39 cellular contexts compared by ENCODE assay signal in the genomic region with DNA sequence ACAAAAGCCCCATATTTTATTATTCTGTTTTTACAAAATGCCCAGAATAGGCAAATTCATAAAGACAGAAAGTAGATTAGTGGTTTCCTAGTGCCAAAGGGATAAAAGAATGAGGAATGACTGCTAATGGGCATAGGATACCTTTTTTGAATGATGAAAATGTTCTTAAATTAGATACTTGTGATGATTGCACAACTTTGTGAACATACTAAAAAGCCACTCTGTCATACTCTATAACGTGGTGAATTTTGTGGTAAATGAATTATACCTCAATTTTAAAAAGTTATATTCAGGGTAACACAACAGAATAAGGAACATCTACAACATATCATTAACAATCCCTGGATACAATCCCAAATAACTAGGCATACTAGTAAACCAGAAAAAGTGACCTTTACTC. TPM values are rescaled to one million over a fixed set of nuclear protein-coding genes. Genes with fewer than 3 reads are reported as not detected.
"Had no signal": no experiment of that assay in that cellular context is flagged by ENCODE, and none has a peak within 500 bp of the region (broad histone marks: within the 10 kb centered on the region; RNA-seq: fewer than 3 reads in every experiment).

No MANE protein-coding gene starts in this region.

- H3K4me3 Mint-ChIP-seq: activated naive CD4-positive, alpha-beta T cell treated with anti-CD3 and anti-CD28 coated beads for 36 hours; activated naive CD4-positive, alpha-beta T cell treated with anti-CD3 and anti-CD28 coated beads, Interleukin-2, amount 10 ng/mL, durations not matched to agents 7 days and 5 days; activated naive CD4-positive, alpha-beta T cell treated with anti-CD3 and anti-CD28 coated beads, Interleukin-2, amount 50 U/mL, for 24 hours; activated naive CD8-positive, alpha-beta T cell; activated naive CD8-positive, alpha-beta T cell treated with anti-CD3 and anti-CD28 coated beads for 36 hours; activated naive CD8-positive, alpha-beta T cell treated with anti-CD3 and anti-CD28 coated beads, Interleukin-2, amount 10 ng/mL, durations not matched to agents 7 days and 5 days; activated naive CD8-positive, alpha-beta T cell treated with anti-CD3 and anti-CD28 coated beads, Interleukin-2, amount 50 U/mL, for 24 hours; activated T-cell treated with anti-CD3 and anti-CD28 coated beads, Interleukin-2, amount 50 U/mL, for 24 hours; activated T-cell treated with anti-CD3 and anti-CD28 coated beads, Interleukin-2, amount 50 U/mL, for 4 hours; activated T-cell treated with anti-CD3 and anti-CD28 coated beads, Interleukin-2, amount 50 U/mL, for 72 hours; activated T-helper 1 cell treated with anti-CD3 and anti-CD28 coated beads, Interleukin-12 subunit alpha, Interleukin-12 subunit beta, Interleukin-2, Interleukin-4 antibody, amounts not matched to agents 30 ng/mL and 10 ng/mL and 1 ng/mL, durations not matched to agents 14 hours and 24 hours and 36 hours; activated T-helper 17 cell treated with anti-CD3 and anti-CD28 coated beads, Interleukin-2, amount 50 U/mL, for 72 hours; brain; central memory CD8-positive, alpha-beta T cell had no signal

- ATAC-seq: activated naive CD4-positive, alpha-beta T cell treated with anti-CD3 and anti-CD28 coated beads, Interleukin-2, amount 50 U/mL, for 72 hours; activated naive CD8-positive, alpha-beta T cell treated with anti-CD3 and anti-CD28 coated beads, Interleukin-2, amount 50 U/mL, for 24 hours; activated T-cell treated with anti-CD3 and anti-CD28 coated beads, Interleukin-2, amount 50 U/mL, for 4 hours; activated T-cell treated with anti-CD3 and anti-CD28 coated beads, Interleukin-2, amount 50 U/mL, for 72 hours; activated T-helper 17 cell treated with anti-CD3 and anti-CD28 coated beads, Interleukin-2, amount 50 U/mL, for 72 hours; body of pancreas had no signal

- H3K27ac Mint-ChIP-seq: activated naive CD4-positive, alpha-beta T cell treated with anti-CD3 and anti-CD28 coated beads for 36 hours; activated naive CD4-positive, alpha-beta T cell treated with anti-CD3 and anti-CD28 coated beads, Interleukin-2, amount 10 ng/mL, durations not matched to agents 7 days and 5 days; activated naive CD4-positive, alpha-beta T cell treated with anti-CD3 and anti-CD28 coated beads, Interleukin-2, amount 50 U/mL, for 24 hours; activated naive CD4-positive, alpha-beta T cell treated with anti-CD3 and anti-CD28 coated beads, Interleukin-2, amount 50 U/mL, for 72 hours; activated naive CD8-positive, alpha-beta T cell; activated naive CD8-positive, alpha-beta T cell treated with anti-CD3 and anti-CD28 coated beads for 36 hours; activated naive CD8-positive, alpha-beta T cell treated with anti-CD3 and anti-CD28 coated beads, Interleukin-2, amount 10 ng/mL, durations not matched to agents 7 days and 5 days; activated naive CD8-positive, alpha-beta T cell treated with anti-CD3 and anti-CD28 coated beads, Interleukin-2, amount 50 U/mL, for 24 hours; activated T-cell treated with anti-CD3 and anti-CD28 coated beads, Interleukin-2, amount 50 U/mL, for 24 hours; activated T-cell treated with anti-CD3 and anti-CD28 coated beads, Interleukin-2, amount 50 U/mL, for 72 hours; activated T-helper 1 cell treated with anti-CD3 and anti-CD28 coated beads, Interleukin-12 subunit alpha, Interleukin-12 subunit beta, Interleukin-2, Interleukin-4 antibody, amounts not matched to agents 30 ng/mL and 10 ng/mL and 1 ng/mL, durations not matched to agents 14 hours and 24 hours and 36 hours; activated T-helper 17 cell treated with anti-CD3 and anti-CD28 coated beads, Interleukin-2, amount 50 U/mL, for 72 hours; activated T-helper 2 cell treated with anti-CD3 and anti-CD28 coated beads, Interferon-gamma antibody, Interleukin-2, Interleukin-4, amounts not matched to agents 10 μg/mL and 5 μg/mL and 100 μg/mL, durations not matched to agents 14 hours and 24 hours and 36 hours; brain had no signal

- H3K4me3 ChIP-seq: adrenal gland, ascending aorta, body of pancreas, breast epithelium, cardiac muscle cell had no signal

- H3K4me1 Mint-ChIP-seq: activated T-helper 17 cell treated with anti-CD3 and anti-CD28 coated beads, Interleukin-2, amount 50 U/mL, for 72 hours; brain had no signal

- DNase-seq: activated effector memory CD4-positive, alpha-beta T cell treated with anti-CD3 and anti-CD28 coated beads, Interleukin-2, amount 50 U/mL, for 16 hours; activated effector memory CD4-positive, alpha-beta T cell treated with Interleukin-2 at 50 U/mL for 16 hours; activated gamma-delta T cell; activated gamma-delta T cell treated with Interleukin-2 at 50 U/mL for 16 hours; activated naive CD4-positive, alpha-beta T cell; activated naive CD4-positive, alpha-beta T cell treated with anti-CD3 and anti-CD28 coated beads for 36 hours; activated naive CD4-positive, alpha-beta T cell treated with anti-CD3 and anti-CD28 coated beads, Interleukin-2, amount 10 ng/mL, durations not matched to agents 7 days and 5 days; activated naive CD4-positive, alpha-beta T cell treated with anti-CD3 and anti-CD28 coated beads, Interleukin-2, amount 50 U/mL, for 16 hours; activated naive CD4-positive, alpha-beta T cell treated with Interleukin-2 at 50 U/mL for 16 hours; activated naive CD8-positive, alpha-beta T cell treated with anti-CD3 and anti-CD28 coated beads for 36 hours; activated naive CD8-positive, alpha-beta T cell treated with anti-CD3 and anti-CD28 coated beads, Interleukin-2, amount 10 ng/mL, durations not matched to agents 7 days and 5 days; activated naive CD8-positive, alpha-beta T cell treated with anti-CD3 and anti-CD28 coated beads, Interleukin-2, amount 50 U/mL, for 24 hours; activated T-cell treated with anti-CD3 and anti-CD28 coated beads, Interleukin-2, amount 50 U/mL, for 24 hours; activated T-cell treated with anti-CD3 and anti-CD28 coated beads, Interleukin-2, amount 50 U/mL, for 4 hours; activated T-cell treated with anti-CD3 and anti-CD28 coated beads, Interleukin-2, amount 50 U/mL, for 48 hours; activated T-cell treated with anti-CD3 and anti-CD28 coated beads, Interleukin-2, amount 50 U/mL, for 72 hours; adrenal gland; amniotic stem cell; amygdala; anterior cingulate cortex; aorta; body of pancreas; brain microvascular endothelial cell; caudate nucleus; central memory CD4-positive, alpha-beta T cell; cerebellar nuclear complex had no signal

- FAIRE-seq: bronchial epithelial cell had no signal

- H3K27ac ChIP-seq: adrenal gland, ascending aorta, body of pancreas, brain microvascular endothelial cell, breast epithelium, cardiac muscle cell had no signal

- H3K27me3 ChIP-seq: adrenal gland, ascending aorta, body of pancreas, brain microvascular endothelial cell, breast epithelium, cardiac muscle cell had no signal

- H3K4me1 ChIP-seq: adrenal gland, ascending aorta, body of pancreas, breast epithelium had no signal

- H3K36me3 ChIP-seq: adrenal gland, ascending aorta, brain microvascular endothelial cell, breast epithelium, cardiac muscle cell had no signal

- H3K27me3 Mint-ChIP-seq: activated naive CD4-positive, alpha-beta T cell treated with anti-CD3 and anti-CD28 coated beads, Interleukin-2, amount 10 ng/mL, durations not matched to agents 7 days and 5 days; activated naive CD4-positive, alpha-beta T cell treated with anti-CD3 and anti-CD28 coated beads, Interleukin-2, amount 50 U/mL, for 24 hours; activated naive CD8-positive, alpha-beta T cell; activated naive CD8-positive, alpha-beta T cell treated with anti-CD3 and anti-CD28 coated beads for 36 hours; activated naive CD8-positive, alpha-beta T cell treated with anti-CD3 and anti-CD28 coated beads, Interleukin-2, amount 50 U/mL, for 24 hours; activated T-cell treated with anti-CD3 and anti-CD28 coated beads, Interleukin-2, amount 50 U/mL, for 24 hours; activated T-helper 17 cell treated with anti-CD3 and anti-CD28 coated beads, Interleukin-2, amount 50 U/mL, for 72 hours; brain; central memory CD8-positive, alpha-beta T cell had no signal

- H3K9me3 ChIP-seq: adrenal gland, ascending aorta, body of pancreas, breast epithelium had no signal

RNA-seq across cellular contexts. Expression of gene FBLN7, which starts 9.1 kb away (rescaled TPM):
- total RNA-seq: astrocyte had no signal
